Comparison of ENCODE assay signal across 8 cellular contexts in genomic region chr1:177945943-177946650, GRCh38. TPM values are rescaled to one million over a fixed set of nuclear protein-coding genes. Genes with fewer than 3 reads are reported as not detected.
DNase-seq lines count a peak whose midpoint lies in the region; ATAC-seq and TF ChIP-seq lines count a peak whose summit lies in the region.

No MANE protein-coding gene starts in this region.

- DNase-seq in activated T-cell treated with anti-CD3 and anti-CD28 coated beads for 24 hours (ENCODE audit: low read depth) (peak; percentile 2), activated T-cell treated with anti-CD3 and anti-CD28 coated beads for 4 hours (no peak), M059J (ENCODE audit: low read depth) (peak; percentile 63), SHP77 treated with DMSO at 0.1 percent for 48 hours (lab: John Stamatoyannopoulos, UW) (peak; percentile 9), colonic mucosa (peak; percentile 63), lower lobe of right lung (no peak), uterus (peak; percentile 57 to 75)

- TF ChIP-seq CTCF in colonic mucosa (IDR thresholded peaks at IDR 0.05) (peak; percentile 73), lower lobe of right lung (IDR thresholded peaks at IDR 0.05) (peak; percentile 78), uterus (IDR thresholded peaks at IDR 0.05) (peak; percentile 62 to 82 (median 78))

- H3K27me3 ChIP-seq in colonic mucosa (no peaks in the 10 kb centered on the region), lower lobe of right lung (ENCODE audit: low read depth) (no peaks in the 10 kb centered on the region), uterus (no peaks in the 10 kb centered on the region)

- ATAC-seq in GM21786 (IDR thresholded peaks at IDR 0.05; ENCODE audit: unreplicated experiment) = peak; percentile 74
- peak; percentile 69 to 75 for ATAC-seq in lower lobe of right lung

- H3K9me3 ChIP-seq in colonic mucosa (no peaks in the 10 kb centered on the region), lower lobe of right lung (no peaks in the 10 kb centered on the region), uterus (no peaks in the 10 kb centered on the region)

- H3K4me1 ChIP-seq in colonic mucosa (no peaks in the 10 kb centered on the region), lower lobe of right lung (no peaks in the 10 kb centered on the region), uterus (peaks cover 0 to 3% of the 10 kb centered on the region in 2 donors)

- intact Hi-C loops in colonic mucosa (cut with DNase I) = loop anchor here (5.0 to 10.0 kb wide), 2 partner anchors 691 to 1049 kb away; no protein-coding TSS in a partner anchor
- intact Hi-C loops in lower lobe of right lung (cut with DNase I) = no loop called here
- intact Hi-C loops in uterus (cut with DNase I; ENCODE audit: low total_unique reads) = no loop called here

- H3K9ac ChIP-seq in colonic mucosa (ENCODE audit: low read depth in 2 of 2, low read length in 2 of 2) = no peak overlapping the region

- H3K27ac ChIP-seq in colonic mucosa (no peak overlapping the region), lower lobe of right lung (no peak overlapping the region), uterus (peak overlapping the region in 1 of 2 donors; percentile 74)

- no peak for TF ChIP-seq POLR2A in uterus (IDR thresholded peaks at IDR 0.05)

- H3K4me3 ChIP-seq in colonic mucosa (no peak overlapping the region), lower lobe of right lung (no peak overlapping the region), uterus (no peak overlapping the region)

- H3K36me3 ChIP-seq in colonic mucosa (no peaks in the 10 kb centered on the region), lower lobe of right lung (no peaks in the 10 kb centered on the region), uterus (no peaks in the 10 kb centered on the region)

RNA-seq across cellular contexts. Expression of gene SEC16B, which starts 23.8 kb away (rescaled TPM):
- 0.79 and 1.2 TPM in 2 replicates for total RNA-seq in M059J (2014; rRNA removed; shearing (Covaris generic))
- total RNA-seq in colonic mucosa (1 to 10 TPM; 2.8 to 5.2 TPM), lower lobe of right lung (1.9 TPM), uterus (10 to 100 TPM in 3 of 4 donors, 1 to 10 TPM in 1; 4.7 to 16.9 (median 11.9) TPM)

Comparison
In these comparisons a context has a peak if more than half of its experiments do, and no peak if none do; other contexts are left out.
1. DNase-seq: peak in activated T-cell treated with anti-CD3 and anti-CD28 coated beads for 24 hours (single experiment), M059J (single experiment), SHP77 treated with DMSO at 0.1 percent for 48 hours (single experiment), colonic mucosa (single experiment) and uterus (2 of 2); none in activated T-cell treated with anti-CD3 and anti-CD28 coated beads for 4 hours (single experiment) and lower lobe of right lung (single experiment).
2. Peak in every context shown above with its lines, with median percentiles within 50 percentile points of each other: CTCF ChIP-seq.